In genomic region chr1:42173155-42173933, GRCh38 we compare ENCODE assay signal across 9 cellular contexts. TPM values are rescaled to one million over a fixed set of nuclear protein-coding genes. Genes with fewer than 3 reads are reported as not detected.
DNase-seq lines count a peak whose midpoint lies in the region; ATAC-seq and TF ChIP-seq lines count a peak whose summit lies in the region.
"Had no signal": no experiment of that assay in that cellular context is flagged by ENCODE, and none has a peak within 500 bp of the region (broad histone marks: within the 10 kb centered on the region; RNA-seq: fewer than 3 reads in every experiment).

No MANE protein-coding gene starts in this region.

- H3K4me1 ChIP-seq in DOHH2 (ENCODE audit: control insufficient read depth, low read length), result no peaks in the 10 kb centered on the region
- peaks cover 15 to 56% (median 48%) of the 10 kb centered on the region in 9 donors for H3K4me1 ChIP-seq in heart right ventricle
- H3K4me1 ChIP-seq in aorta (ENCODE audit: control insufficient read depth in 1 of 2, insufficient read depth in 2 of 2, low read length in 2 of 2), result no peaks in the 10 kb centered on the region

- TF ChIP-seq CTCF in DOHH2 (IDR thresholded peaks at IDR 0.05; ENCODE audit: low read depth, low read length, poor library complexity, severe bottlenecking) (peak; percentile 98), heart right ventricle (IDR thresholded peaks at IDR 0.05) (peak; percentile 94 to 99 (median 98))

- no peaks in the 10 kb centered on the region for H3K79me2 ChIP-seq in DOHH2 (ENCODE audit: control insufficient read depth, low read length)

- H3F3A ChIP-seq in DOHH2 (ENCODE audit: control insufficient read depth, insufficient read depth), result no peaks in the 10 kb centered on the region

- peak; percentile 43 to 74 (median 68) for ATAC-seq in heart right ventricle
- ATAC-seq in aorta (ENCODE audit: low FRiP score), result peak; percentile 77
- no peak for ATAC-seq in GM18861 (IDR thresholded peaks at IDR 0.05; ENCODE audit: unreplicated experiment)

- 29 to 34% methylated on average over 9 of the region's 9 CpGs for WGBS in heart right ventricle, 2 donors
- 23 to 25% methylated on average over 9 of the region's 9 CpGs for WGBS in aorta, 2 donors

- H3K4me2 ChIP-seq in DOHH2 (ENCODE audit: low read length), result no peak overlapping the region

- peak; percentile 36 for DNase-seq in MG63
- peak; percentile 40 for DNase-seq in T follicular helper cell (ENCODE audit: low read depth)
- DNase-seq in activated naive CD8-positive, alpha-beta T cell treated with anti-CD3 and anti-CD28 coated beads for 36 hours, result peak; percentile 62
- DNase-seq in heart right ventricle, result peak; percentile 60 to 64
- DNase-seq in putamen (ENCODE audit: low spot score), result peak; percentile 52
- DNase-seq in aorta, result peak; percentile 60 to 84

- peaks cover 3% of the 10 kb centered on the region for H3K36me3 Mint-ChIP-seq in activated naive CD8-positive, alpha-beta T cell treated with anti-CD3 and anti-CD28 coated beads for 36 hours
- H3K36me3 Mint-ChIP-seq: activated naive CD8-positive, alpha-beta T cell had no signal

- H3K27me3 Mint-ChIP-seq in activated naive CD8-positive, alpha-beta T cell treated with anti-CD3 and anti-CD28 coated beads for 36 hours, result no peaks in the 10 kb centered on the region
- H3K27me3 Mint-ChIP-seq: activated naive CD8-positive, alpha-beta T cell had no signal

- H3K9me3 Mint-ChIP-seq in activated naive CD8-positive, alpha-beta T cell treated with anti-CD3 and anti-CD28 coated beads for 36 hours, result no peaks in the 10 kb centered on the region

- no peak overlapping the region for H3K4me3 Mint-ChIP-seq in activated naive CD8-positive, alpha-beta T cell treated with anti-CD3 and anti-CD28 coated beads for 36 hours
- H3K4me3 Mint-ChIP-seq: activated naive CD8-positive, alpha-beta T cell had no signal

- H3K9me2 ChIP-seq in DOHH2 (replicated peaks; ENCODE audit: control insufficient read depth, low read length), result no peaks in the 10 kb centered on the region

- H3K4me3 ChIP-seq in DOHH2 (ENCODE audit: low read length), result no peak overlapping the region
- no peak overlapping the region for H3K4me3 ChIP-seq in MG63
- no peak overlapping the region for H3K4me3 ChIP-seq in heart right ventricle
- H3K4me3 ChIP-seq in aorta (ENCODE audit: low read length in 2 of 2), result no peak overlapping the region

- H3K27ac ChIP-seq in DOHH2 (ENCODE audit: low read depth, low read length) (no peak overlapping the region), heart right ventricle (peak overlapping the region; percentile 47 to 91 (median 86)), aorta (ENCODE audit: low read depth in 1 of 2, low read length in 2 of 2) (no peak overlapping the region)

- no peak overlapping the region for H3K27ac Mint-ChIP-seq in activated naive CD8-positive, alpha-beta T cell treated with anti-CD3 and anti-CD28 coated beads for 36 hours

- H3K4me1 Mint-ChIP-seq in activated naive CD8-positive, alpha-beta T cell treated with anti-CD3 and anti-CD28 coated beads for 36 hours, result peaks cover 2% of the 10 kb centered on the region

- H3K36me3 ChIP-seq in DOHH2 (ENCODE audit: control insufficient read depth, low read length), result 0 out of 2 replicates have a peak, but pooled peaks cover 3% of the 10 kb centered on the region
- H3K36me3 ChIP-seq in MG63, result no peaks in the 10 kb centered on the region; the same call in none of the 2 replicates
- H3K36me3 ChIP-seq in heart right ventricle, result peaks cover 0 to 12% (median 0%) of the 10 kb centered on the region in 9 donors
- no peaks in the 10 kb centered on the region for H3K36me3 ChIP-seq in aorta (ENCODE audit: control insufficient read depth in 1 of 2, insufficient read depth in 2 of 2, low read length in 1 of 2)

- intact Hi-C loops in heart right ventricle (cut with DNase I), result loop anchor here in 9 of 10 donors (1.0 to 10.0 kb wide), 14 partner anchors 23 to 601 kb away; partner anchors contain the start of genes FOXJ3 (in 4 of the 9) and CCDC30 (in 1 of the 9)
- intact Hi-C loops in aorta (cut with DNase I), result loop anchor here (1.0 to 10.0 kb wide), 3 partner anchors 161 to 601 kb away; partner anchors contain the start of gene FOXJ3 (in 1 of the 2)

- H3K27me3 ChIP-seq in DOHH2 (ENCODE audit: control insufficient read depth, low read length) (no peaks in the 10 kb centered on the region), MG63 (no peaks in the 10 kb centered on the region), heart right ventricle (no peaks in the 10 kb centered on the region), aorta (ENCODE audit: control insufficient read depth in 1 of 2, insufficient read depth in 2 of 2, low read length in 1 of 2) (no peaks in the 10 kb centered on the region)

- no peaks in the 10 kb centered on the region for H4K20me1 ChIP-seq in DOHH2 (ENCODE audit: control insufficient read depth, insufficient read depth, low read depth, low read length)

- no peaks in the 10 kb centered on the region for H3K9me3 ChIP-seq in DOHH2 (ENCODE audit: control insufficient read depth, insufficient read depth, low read length)
- no peaks in the 10 kb centered on the region for H3K9me3 ChIP-seq in MG63
- H3K9me3 ChIP-seq in heart right ventricle, result no peaks in the 10 kb centered on the region
- no peaks in the 10 kb centered on the region for H3K9me3 ChIP-seq in aorta (ENCODE audit: control insufficient read depth, low read length)

RNA-seq across cellular contexts. Expression of gene GUCA2A, which starts 8.8 kb away (rescaled TPM):
- not detected in 2 replicates for total RNA-seq in MG63 (2014; rRNA removed; shearing (Covaris generic); ENCODE audit: low replicate concordance)
- not detected for total RNA-seq in activated naive CD8-positive, alpha-beta T cell treated with anti-CD3 and anti-CD28 coated beads for 36 hours
- not detected for total RNA-seq in heart right ventricle
- not detected for polyA plus RNA-seq in heart right ventricle
- total RNA-seq in aorta, result not detected
- 10 to 100 TPM in 1 of 2 donors, 1 to 10 TPM in 1; 1.0 to 29.8 TPM for polyA plus RNA-seq in aorta

RNA-seq across cellular contexts. Expression of gene GUCA2B, which starts 20.1 kb away (rescaled TPM):
- not detected in 2 replicates for total RNA-seq in MG63 (2014; rRNA removed; shearing (Covaris generic); ENCODE audit: low replicate concordance)
- total RNA-seq in activated naive CD8-positive, alpha-beta T cell treated with anti-CD3 and anti-CD28 coated beads for 36 hours, result not detected
- total RNA-seq in heart right ventricle (under 1 TPM in 1 of 10 donors, not detected in 9; 0.44 TPM), aorta (not detected)
- polyA plus RNA-seq in heart right ventricle (not detected), aorta (10 to 100 TPM in 1 of 2 donors, 1 to 10 TPM in 1; 1.2 to 78.5 TPM)

Comparison
In these comparisons a context has a peak if more than half of its experiments do, and no peak if none do; other contexts are left out.
1. H3K27ac ChIP-seq: peak in heart right ventricle (10 of 10); none in DOHH2 (single experiment) and aorta (0 of 2).
2. Peak in every context shown above with its lines, with median percentiles within 50 percentile points of each other: DNase-seq.